18 cellular contexts compared by ENCODE assay signal in the genomic region with DNA sequence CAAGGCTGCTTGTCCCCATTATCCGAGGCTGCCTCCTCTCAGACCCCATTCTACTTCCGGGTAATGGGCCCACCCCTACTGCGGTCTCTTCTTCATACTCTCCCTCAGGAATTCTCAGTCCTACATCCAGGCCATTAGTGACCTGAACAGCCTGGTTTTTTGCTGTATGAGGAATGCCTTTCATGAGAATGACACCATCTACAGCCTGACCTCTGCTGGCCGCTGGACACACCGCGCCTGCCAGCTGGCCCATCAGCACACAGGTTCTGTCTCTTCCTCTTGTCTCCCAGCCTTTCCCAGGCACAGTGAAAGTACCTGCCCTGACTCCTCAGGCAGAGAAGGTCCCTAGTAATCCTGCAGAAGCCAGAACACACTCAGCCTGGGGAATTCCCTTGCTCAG. TPM values are rescaled to one million over a fixed set of nuclear protein-coding genes. Genes with fewer than 3 reads are reported as not detected.
DNase-seq lines count a peak whose midpoint lies in the region; TF ChIP-seq lines count a peak whose summit lies in the region.
"Not testable (repeated sequence)": the region's sequence is repeated elsewhere in the genome, so short reads cannot be mapped to it uniquely, and the experiment has no call there.
"Had no signal": no experiment of that assay in that cellular context is flagged by ENCODE, and none has a peak within 500 bp of the region (broad histone marks: within the 10 kb centered on the region; RNA-seq: fewer than 3 reads in every experiment).

No MANE protein-coding gene starts in this region.

- intact Hi-C loops in PC-9 (cut with micrococcal nuclease; ENCODE audit: unreplicated experiment); MCF 10A (cut with micrococcal nuclease): not testable (repeated sequence)

- H3K36me3 ChIP-seq in PC-9 (ENCODE audit: low read depth) = not testable (repeated sequence)

- not testable (repeated sequence) for H3K27ac Mint-ChIP-seq in MCF 10A (ENCODE audit: low read depth, unreplicated experiment); osteocyte (ENCODE audit: unreplicated experiment)

- POLR2A ChIA-PET in AG04450 (lab: Yijun Ruan, JAX); GM10248 (lab: Yijun Ruan, JAX); PC-9 (lab: Charles Lee; ENCODE audit: unreplicated experiment); MCF 10A (lab: Yijun Ruan, JAX): not testable (repeated sequence)

- H3K27me3 ChIP-seq in AG04450 (ENCODE audit: control insufficient read depth, insufficient read depth, low read length); PC-9 (ENCODE audit: insufficient read depth, low read depth): not testable (repeated sequence)

- H3K79me2 ChIP-seq in PC-9 (ENCODE audit: low read depth) = not testable (repeated sequence)

- not testable (repeated sequence) for H3K4me1 ChIP-seq in PC-9 (replicated peaks; ENCODE audit: insufficient read depth)

- not testable (repeated sequence) for H3K27ac ChIP-seq in AG04450 (ENCODE audit: low read depth, low read length); PC-9

- DNase-seq in AG04450 (ENCODE audit: low read depth, low spot score); GM10248 (ENCODE audit: extremely low spot score); fibroblast of villous mesenchyme (ENCODE audit: low read depth); osteocyte (ENCODE audit: extremely low spot score, unreplicated experiment): not testable (repeated sequence)
- DNase-seq in HT1080 (ENCODE audit: low read depth) (peak; percentile 27), PC-9 (peak in 1 of 2 experiments; percentile 5), MCF 10A (ENCODE audit: unreplicated experiment) (peak; percentile 20), left kidney (ENCODE audit: low read depth, low spot score) (peak; percentile 16)

- not testable (repeated sequence) for H2AFZ ChIP-seq in PC-9

- CTCF ChIA-PET in AG04450 (lab: Charles Lee); GM10248 (lab: Yijun Ruan, JAX); PC-9 (lab: Charles Lee): not testable (repeated sequence)
- CTCF ChIA-PET in MCF 10A (lab: Yijun Ruan, JAX) = interaction anchor here (0.7 kb wide), 1 partner anchor 141 kb away, joined by 3 read pairs; no protein-coding TSS in a partner anchor

- not testable (repeated sequence) for BruUV-seq in PC-9 (replicated peaks; lab: Mats Ljungman, UMichigan); MCF 10A (replicated peaks; lab: Mats Ljungman, UMichigan)

- H3K27me3 Mint-ChIP-seq in MCF 10A (ENCODE audit: insufficient read depth, unreplicated experiment); osteocyte (ENCODE audit: unreplicated experiment): not testable (repeated sequence)

- TF ChIP-seq CTCF in AG04450 (IDR thresholded peaks at IDR 0.05; ENCODE audit: low read depth, low read length) = peak; percentile 30; the same call in 1 of the 2 replicates
- TF ChIP-seq CTCF in GM10248 (IDR thresholded peaks at IDR 0.05; ENCODE audit: control extremely low read depth, extremely low read depth, low read depth, missing control alignments) = peak; percentile 30
- TF ChIP-seq CTCF in PC-9 (conservative IDR thresholded peaks at IDR 0.05) = peak; percentile 32
- TF ChIP-seq CTCF in MCF 10A (IDR thresholded peaks at IDR 0.05; ENCODE audit: unreplicated experiment) = peak; percentile 16
- TF ChIP-seq CTCF in fibroblast of villous mesenchyme (IDR thresholded peaks at IDR 0.05; ENCODE audit: insufficient read depth, low read depth, low read length) = peak; percentile 33
- peak; percentile 24 for TF ChIP-seq CTCF in osteocyte (IDR thresholded peaks at IDR 0.05)

- not testable (repeated sequence) for H3K4me1 Mint-ChIP-seq in MCF 10A (ENCODE audit: insufficient read depth, unreplicated experiment); osteocyte (ENCODE audit: unreplicated experiment)

- not testable (repeated sequence) for H3K4me3 Mint-ChIP-seq in MCF 10A (ENCODE audit: unreplicated experiment); osteocyte (ENCODE audit: unreplicated experiment)

- H3K9me3 Mint-ChIP-seq in MCF 10A (ENCODE audit: unreplicated experiment); osteocyte (ENCODE audit: unreplicated experiment): not testable (repeated sequence)

- not testable (repeated sequence) for H3K9me2 ChIP-seq in PC-9 (ENCODE audit: insufficient read depth)

- H3K36me3 Mint-ChIP-seq in MCF 10A (ENCODE audit: insufficient read depth, unreplicated experiment); osteocyte (ENCODE audit: unreplicated experiment): not testable (repeated sequence)

- not testable (repeated sequence) for H3K4me2 ChIP-seq in PC-9

- H3K4me3 ChIP-seq in AG04450 (ENCODE audit: low read depth, low read length); PC-9; fibroblast of villous mesenchyme (ENCODE audit: low read depth, low read length): not testable (repeated sequence)

- not testable (repeated sequence) for H4K20me1 ChIP-seq in PC-9 (ENCODE audit: insufficient read depth)

- H3F3A ChIP-seq in PC-9 (ENCODE audit: insufficient read depth, low read depth) = not testable (repeated sequence)

- not testable (repeated sequence) for H3K9me3 ChIP-seq in AG04450 (ENCODE audit: control insufficient read depth, insufficient read depth, low read length); PC-9 (ENCODE audit: insufficient read depth, low read depth)

RNA-seq across cellular contexts. Expression of a gene that starts 6.4 kb away (rescaled TPM):
- not detected in 2 replicates for polyA plus RNA-seq in AG04450 (2011; rRNA removed)
- not detected in 2 replicates for polyA minus RNA-seq in AG04450 (2011; rRNA and poly(A)+ RNA removed)
- total RNA-seq in HT1080 (2014; rRNA removed; shearing (Covaris generic)) = not detected in 2 replicates
- not detected in 2 replicates for polyA plus RNA-seq in HT1080 (2015; cell fraction: cytosol; rRNA removed)
- not detected in 2 replicates for polyA plus RNA-seq in HT1080 (2015; cell fraction: nucleus; rRNA removed)
- total RNA-seq in PC-9 (2021) = not detected in 2 replicates
- not detected in 2 replicates for total RNA-seq in MCF 10A (2022)
- total RNA-seq in fibroblast of villous mesenchyme = not detected in 2 replicates
- total RNA-seq in osteocyte = not detected in 2 replicates
- total RNA-seq: activated CD8-positive, alpha-beta memory T cell treated with anti-CD3 and anti-CD28 coated beads for 36 hours; activated naive CD8-positive, alpha-beta T cell treated with anti-CD3 and anti-CD28 coated beads for 36 hours; activated T-helper 1 cell treated with anti-CD3 and anti-CD28 coated beads, Interleukin-12 subunit alpha, Interleukin-12 subunit beta, Interleukin-2, Interleukin-4 antibody, amounts not matched to agents 30 ng/mL and 10 ng/mL and 1 ng/mL, durations not matched to agents 14 hours and 24 hours and 36 hours; cardiac septum; G401; NCI-H460; right cardiac atrium; SJCRH30; transverse colon had no signal
- polyA plus RNA-seq: A549, right cardiac atrium had no signal

RNA-seq across cellular contexts. Expression of a gene that starts 46.2 kb away (rescaled TPM):
- polyA plus RNA-seq in AG04450 (2011; rRNA removed) = not detected in 2 replicates
- not detected in 2 replicates for polyA minus RNA-seq in AG04450 (2011; rRNA and poly(A)+ RNA removed)
- total RNA-seq in HT1080 (2014; rRNA removed; shearing (Covaris generic)) = not detected in 2 replicates
- polyA plus RNA-seq in HT1080 (2015; cell fraction: cytosol; rRNA removed) = not detected in 2 replicates
- polyA plus RNA-seq in HT1080 (2015; cell fraction: nucleus; rRNA removed) = not detected in 2 replicates
- total RNA-seq in PC-9 (2021) (6.2 and 8.5 TPM in 2 replicates), MCF 10A (2022) (17.9 and 19.6 TPM in 2 replicates), fibroblast of villous mesenchyme (0.43 TPM in 1 of 2 replicates, not detected in the other), osteocyte (not detected in 2 replicates)
- total RNA-seq: activated CD8-positive, alpha-beta memory T cell treated with anti-CD3 and anti-CD28 coated beads for 36 hours; activated naive CD8-positive, alpha-beta T cell treated with anti-CD3 and anti-CD28 coated beads for 36 hours; activated T-helper 1 cell treated with anti-CD3 and anti-CD28 coated beads, Interleukin-12 subunit alpha, Interleukin-12 subunit beta, Interleukin-2, Interleukin-4 antibody, amounts not matched to agents 30 ng/mL and 10 ng/mL and 1 ng/mL, durations not matched to agents 14 hours and 24 hours and 36 hours; cardiac septum; G401; NCI-H460; SJCRH30 had no signal
